In genomic region chr6:53543341-53544010, GRCh38 we compare ENCODE assay signal across 8 cellular contexts. TPM values are rescaled to one million over a fixed set of nuclear protein-coding genes. Genes with fewer than 3 reads are reported as not detected.
DNase-seq lines count a peak whose midpoint lies in the region; ATAC-seq and TF ChIP-seq lines count a peak whose summit lies in the region.

No MANE protein-coding gene starts in this region.

- TF ChIP-seq CTCF in C4-2B (conservative IDR thresholded peaks at IDR 0.05): no peak
- no peak for TF ChIP-seq CTCF in chondrocyte (IDR thresholded peaks at IDR 0.05)

- CTCF ChIA-PET in naive thymus-derived CD4-positive, alpha-beta T cell (lab: Charles Lee): interaction anchor here (0.9 kb wide), 1 partner anchor 143 kb away, joined by 3 read pairs; no protein-coding TSS in a partner anchor

- peaks cover 62% of the 10 kb centered on the region for H3K4me1 Mint-ChIP-seq in chondrocyte (ENCODE audit: low read depth)
- peaks cover 32 to 89% (median 70%) of the 10 kb centered on the region in 7 donors for H3K4me1 Mint-ChIP-seq in naive thymus-derived CD4-positive, alpha-beta T cell

- no peaks in the 10 kb centered on the region for H3K27me3 ChIP-seq in MG63
- no peaks in the 10 kb centered on the region for H3K27me3 ChIP-seq in naive thymus-derived CD4-positive, alpha-beta T cell (ENCODE audit: control insufficient read depth in 2 of 2, insufficient read depth in 2 of 2, low read length in 2 of 2)

- intact Hi-C loops in naive thymus-derived CD4-positive, alpha-beta T cell (cut with micrococcal nuclease): loop anchor here (1.0 to 10.0 kb wide), 8 partner anchors 50 to 1179 kb away; partner anchors contain the start of gene PAQR8 (in 1 of the 2)

- H3K9me3 Mint-ChIP-seq in chondrocyte (ENCODE audit: low read depth): no peaks in the 10 kb centered on the region
- peaks cover 0 to 2% (median 0%) of the 10 kb centered on the region in 11 donors for H3K9me3 Mint-ChIP-seq in naive thymus-derived CD4-positive, alpha-beta T cell

- ATAC-seq in naive thymus-derived CD4-positive, alpha-beta T cell: no peak
- no peak for ATAC-seq in HG03108 (IDR thresholded peaks at IDR 0.05; ENCODE audit: unreplicated experiment)

- H3K27me3 Mint-ChIP-seq in chondrocyte (ENCODE audit: low read depth): no peaks in the 10 kb centered on the region
- peaks cover 0 to 21% (median 0%) of the 10 kb centered on the region in 5 donors for H3K27me3 Mint-ChIP-seq in naive thymus-derived CD4-positive, alpha-beta T cell

- no peaks in the 10 kb centered on the region for H3K36me3 Mint-ChIP-seq in chondrocyte (ENCODE audit: low read depth)
- H3K36me3 Mint-ChIP-seq in naive thymus-derived CD4-positive, alpha-beta T cell: peaks cover 0 to 16% (median 8%) of the 10 kb centered on the region in 5 donors

- DNase-seq in MG63: no peak
- DNase-seq in chondrocyte (ENCODE audit: low spot score): no peak
- no peak for DNase-seq in naive thymus-derived CD4-positive, alpha-beta T cell
- no peak for DNase-seq in iPS-NIHi11 (ENCODE audit: low spot score)
- DNase-seq in SK-N-DZ (ENCODE audit: low spot score): no peak
- no peak for DNase-seq in NCI-H1105 (lab: John Stamatoyannopoulos, UW)

- H3K9me3 ChIP-seq in MG63: no peaks in the 10 kb centered on the region
- H3K9me3 ChIP-seq in naive thymus-derived CD4-positive, alpha-beta T cell (ENCODE audit: control insufficient read depth in 2 of 3, low read length in 3 of 3): no peaks in the 10 kb centered on the region

- peak overlapping the region; percentile 90 for H3K27ac Mint-ChIP-seq in chondrocyte (ENCODE audit: unreplicated experiment)
- H3K27ac Mint-ChIP-seq in naive thymus-derived CD4-positive, alpha-beta T cell: peak overlapping the region in 8 of 9 donors; percentile 70 to 94 (median 82)

- peak overlapping the region; percentile 66 for H3K4me3 ChIP-seq in MG63
- peak overlapping the region; percentile 83 for H3K4me3 ChIP-seq in naive thymus-derived CD4-positive, alpha-beta T cell (ENCODE audit: low read length)

- H3K27ac ChIP-seq in C4-2B: peak overlapping the region; percentile 96
- peak overlapping the region; percentile 67 for H3K27ac ChIP-seq in naive thymus-derived CD4-positive, alpha-beta T cell (ENCODE audit: low read depth, low read length)

- H3K4me1 ChIP-seq in naive thymus-derived CD4-positive, alpha-beta T cell (ENCODE audit: control insufficient read depth in 2 of 2, insufficient read depth in 2 of 2, low read length in 2 of 2): peaks cover 22% of the 10 kb centered on the region in 2 donors

- POLR2A ChIA-PET in naive thymus-derived CD4-positive, alpha-beta T cell (lab: Charles Lee): interaction anchor here (1.0 to 3.6 kb wide), 2 partner anchors 26 to 108 kb away, joined by 4 to 19 read pairs; no protein-coding TSS in a partner anchor

- H3K36me3 ChIP-seq in MG63: no peaks in the 10 kb centered on the region
- no peaks in the 10 kb centered on the region for H3K36me3 ChIP-seq in naive thymus-derived CD4-positive, alpha-beta T cell (ENCODE audit: control insufficient read depth in 2 of 3, insufficient read depth in 3 of 3, low read length in 3 of 3)

- H3K4me3 Mint-ChIP-seq in chondrocyte (ENCODE audit: unreplicated experiment): peak overlapping the region; percentile 83
- H3K4me3 Mint-ChIP-seq in naive thymus-derived CD4-positive, alpha-beta T cell: peak overlapping the region; percentile 87 to 100 (median 96)

RNA-seq across cellular contexts. Expression of gene GCLC, which starts 1.4 kb away (rescaled TPM):
- 4.4 and 7.0 TPM in 2 replicates for total RNA-seq in MG63 (2014; rRNA removed; shearing (Covaris generic); ENCODE audit: low replicate concordance)
- total RNA-seq in chondrocyte: 35.2 to 39.0 TPM (median 37.1 TPM) in 3 replicates
- 10 to 100 TPM; 18.5 to 37.5 (median 27.6) TPM for total RNA-seq in naive thymus-derived CD4-positive, alpha-beta T cell
- polyA plus RNA-seq in naive thymus-derived CD4-positive, alpha-beta T cell: 10 to 100 TPM in 1 of 2 donors, 1 to 10 TPM in 1; 8.3 to 14.9 TPM
- polyA plus RNA-seq in SK-N-DZ (2014; cell fraction: cytosol; rRNA removed): 18.3 and 22.7 TPM in 2 replicates
- 21.0 and 24.6 TPM in 2 replicates for polyA plus RNA-seq in SK-N-DZ (2014; cell fraction: nucleus; rRNA removed)
